ENCODE assay signal across 1 cellular context in the genomic region with DNA sequence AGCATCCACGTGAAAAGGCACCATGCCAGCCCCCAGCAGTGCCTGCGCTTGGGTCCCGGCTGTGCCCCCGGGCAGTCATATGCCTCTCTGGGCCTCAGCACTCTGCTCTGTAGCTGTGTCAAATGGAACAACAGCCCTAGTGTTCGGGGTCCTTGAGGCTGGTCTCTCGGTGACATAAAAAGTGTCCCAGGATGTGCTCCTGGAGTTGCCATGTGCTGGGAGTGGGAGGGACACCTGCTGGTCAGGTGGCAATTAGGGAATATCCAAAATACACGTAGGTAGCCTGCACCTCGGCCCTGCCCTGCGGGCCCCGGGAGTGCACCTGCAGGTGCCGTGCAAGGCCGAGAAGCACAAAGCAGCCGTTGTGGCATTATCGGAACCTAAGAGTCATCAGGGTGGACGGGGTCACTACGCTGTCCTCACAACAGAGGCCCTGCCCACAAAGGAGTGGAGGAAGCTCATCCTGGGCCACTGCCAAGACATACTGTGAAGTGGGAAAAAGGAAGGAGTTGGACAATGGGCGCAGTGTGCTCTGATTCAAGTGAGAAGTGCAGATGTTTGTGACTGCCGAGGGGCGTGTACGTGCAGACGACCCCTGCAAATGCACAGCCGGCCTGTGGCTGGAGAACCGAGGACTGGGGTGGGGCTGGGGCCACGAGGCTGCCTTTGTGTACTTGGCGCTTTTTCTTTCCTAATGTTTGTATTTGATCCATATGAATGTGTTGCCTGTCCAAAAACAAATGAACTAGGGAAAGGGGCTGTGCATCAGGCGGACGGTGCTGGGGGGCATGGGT.
A peak's percentile ranks its signal among the peaks of the same experiment; 100 is the strongest.
TF ChIP-seq lines count a peak whose summit lies in the region.

No MANE protein-coding gene starts in this region.

TF ChIP-seq in HepG2, 621 proteins besides CTCF, POLR2A, EP300 and RAD21 (continued from another document and continues in another):
- TF ChIP-seq, protein P1, sequence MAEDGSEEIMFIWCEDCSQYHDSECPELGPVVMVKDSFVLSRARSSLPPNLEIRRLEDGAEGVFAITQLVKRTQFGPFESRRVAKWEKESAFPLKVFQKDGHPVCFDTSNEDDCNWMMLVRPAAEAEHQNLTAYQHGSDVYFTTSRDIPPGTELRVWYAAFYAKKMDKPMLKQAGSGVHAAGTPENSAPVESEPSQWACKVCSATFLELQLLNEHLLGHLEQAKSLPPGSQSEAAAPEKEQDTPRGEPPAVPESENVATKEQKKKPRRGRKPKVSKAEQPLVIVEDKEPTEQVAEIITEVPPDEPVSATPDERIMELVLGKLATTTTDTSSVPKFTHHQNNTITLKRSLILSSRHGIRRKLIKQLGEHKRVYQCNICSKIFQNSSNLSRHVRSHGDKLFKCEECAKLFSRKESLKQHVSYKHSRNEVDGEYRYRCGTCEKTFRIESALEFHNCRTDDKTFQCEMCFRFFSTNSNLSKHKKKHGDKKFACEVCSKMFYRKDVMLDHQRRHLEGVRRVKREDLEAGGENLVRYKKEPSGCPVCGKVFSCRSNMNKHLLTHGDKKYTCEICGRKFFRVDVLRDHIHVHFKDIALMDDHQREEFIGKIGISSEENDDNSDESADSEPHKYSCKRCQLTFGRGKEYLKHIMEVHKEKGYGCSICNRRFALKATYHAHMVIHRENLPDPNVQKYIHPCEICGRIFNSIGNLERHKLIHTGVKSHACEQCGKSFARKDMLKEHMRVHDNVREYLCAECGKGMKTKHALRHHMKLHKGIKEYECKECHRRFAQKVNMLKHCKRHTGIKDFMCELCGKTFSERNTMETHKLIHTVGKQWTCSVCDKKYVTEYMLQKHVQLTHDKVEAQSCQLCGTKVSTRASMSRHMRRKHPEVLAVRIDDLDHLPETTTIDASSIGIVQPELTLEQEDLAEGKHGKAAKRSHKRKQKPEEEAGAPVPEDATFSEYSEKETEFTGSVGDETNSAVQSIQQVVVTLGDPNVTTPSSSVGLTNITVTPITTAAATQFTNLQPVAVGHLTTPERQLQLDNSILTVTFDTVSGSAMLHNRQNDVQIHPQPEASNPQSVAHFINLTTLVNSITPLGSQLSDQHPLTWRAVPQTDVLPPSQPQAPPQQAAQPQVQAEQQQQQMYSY (CRISPR knock-in tag; IDR thresholded peaks at IDR 0.05) = no peak; the same call in 1 of the 2 replicates
- TF ChIP-seq ZNF382 (CRISPR knock-in tag; IDR thresholded peaks at IDR 0.05; ENCODE audit: borderline replicate concordance) (no peak), RARA (CRISPR knock-in tag; IDR thresholded peaks at IDR 0.05) (peak; percentile 94), NFE2L1 (CRISPR knock-in tag; IDR thresholded peaks at IDR 0.05; ENCODE audit: borderline replicate concordance) (0 out of 2 replicates have a peak, but pooled peaks have one; percentile 9), ATRX (CRISPR knock-in tag; IDR thresholded peaks at IDR 0.05; ENCODE audit: borderline replicate concordance) (no peak), JUND (CRISPR knock-in tag; IDR thresholded peaks at IDR 0.05) (peak; percentile 82), ZNF3 (CRISPR knock-in tag; IDR thresholded peaks at IDR 0.05) (no peak), ZNF713 (CRISPR knock-in tag; IDR thresholded peaks at IDR 0.05) (no peak), NR2F2 (IDR thresholded peaks at IDR 0.05; ENCODE audit: borderline replicate concordance, low read depth) (peak; percentile 88; the same call in 1 of the 2 replicates), RNF2 (conservative IDR thresholded peaks at IDR 0.05; ENCODE audit: low read depth) (peak; percentile 75), DMAP1 (CRISPR knock-in tag; IDR thresholded peaks at IDR 0.05) (peak; percentile 90), ZNF326 (CRISPR knock-in tag; IDR thresholded peaks at IDR 0.05; ENCODE audit: borderline replicate concordance) (no peak), PAX8 (CRISPR knock-in tag; IDR thresholded peaks at IDR 0.05; ENCODE audit: borderline replicate concordance) (0 out of 2 replicates have a peak, but pooled peaks have one; percentile 29), BHLHE40 (IDR thresholded peaks at IDR 0.05; ENCODE audit: low read length) (peak; percentile 60; the same call in 1 of the 2 replicates), ARNT2 (CRISPR knock-in tag; IDR thresholded peaks at IDR 0.05; ENCODE audit: low read depth) (peak; percentile 62; the same call in 1 of the 2 replicates), YEATS4 (CRISPR knock-in tag; IDR thresholded peaks at IDR 0.05; ENCODE audit: borderline replicate concordance) (peak; percentile 61; the same call in 1 of the 2 replicates), KAT2B (IDR thresholded peaks at IDR 0.05; ENCODE audit: borderline replicate concordance, low read depth, low read length) (no peak), ZNF614 (CRISPR knock-in tag; IDR thresholded peaks at IDR 0.05; ENCODE audit: borderline replicate concordance) (peak; percentile 79), HDAC6 (IDR thresholded peaks at IDR 0.05; ENCODE audit: low read depth, low read length) (no peak), CBX5 (CRISPR knock-in tag; IDR thresholded peaks at IDR 0.05; ENCODE audit: borderline replicate concordance) (peak; percentile 75; the same call in 1 of the 2 replicates), NCOR1 (IDR thresholded peaks at IDR 0.05; ENCODE audit: borderline replicate concordance, low read length) (peak; percentile 85; the same call in 1 of the 2 replicates), HCFC1 (IDR thresholded peaks at IDR 0.05; ENCODE audit: low read depth, low read length) (no peak), ZNF292 (CRISPR knock-in tag; IDR thresholded peaks at IDR 0.05; ENCODE audit: borderline replicate concordance, low read depth) (no peak), SRSF9 (IDR thresholded peaks at IDR 0.05; ENCODE audit: borderline replicate concordance, insufficient read depth, low read depth, low read length, poor library complexity, severe bottlenecking) (no peak), NKX3-1 (CRISPR knock-in tag; IDR thresholded peaks at IDR 0.05) (peak; percentile 65; the same call in 1 of the 2 replicates)
- TF ChIP-seq, protein P2, sequence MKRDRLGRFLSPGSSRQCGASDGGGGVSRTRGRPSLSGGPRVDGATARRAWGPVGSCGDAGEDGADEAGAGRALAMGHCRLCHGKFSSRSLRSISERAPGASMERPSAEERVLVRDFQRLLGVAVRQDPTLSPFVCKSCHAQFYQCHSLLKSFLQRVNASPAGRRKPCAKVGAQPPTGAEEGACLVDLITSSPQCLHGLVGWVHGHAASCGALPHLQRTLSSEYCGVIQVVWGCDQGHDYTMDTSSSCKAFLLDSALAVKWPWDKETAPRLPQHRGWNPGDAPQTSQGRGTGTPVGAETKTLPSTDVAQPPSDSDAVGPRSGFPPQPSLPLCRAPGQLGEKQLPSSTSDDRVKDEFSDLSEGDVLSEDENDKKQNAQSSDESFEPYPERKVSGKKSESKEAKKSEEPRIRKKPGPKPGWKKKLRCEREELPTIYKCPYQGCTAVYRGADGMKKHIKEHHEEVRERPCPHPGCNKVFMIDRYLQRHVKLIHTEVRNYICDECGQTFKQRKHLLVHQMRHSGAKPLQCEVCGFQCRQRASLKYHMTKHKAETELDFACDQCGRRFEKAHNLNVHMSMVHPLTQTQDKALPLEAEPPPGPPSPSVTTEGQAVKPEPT (CRISPR knock-in tag; IDR thresholded peaks at IDR 0.05; ENCODE audit: low read depth) = peak; percentile 94; the same call in 1 of the 2 replicates
- TF ChIP-seq, protein P3, sequence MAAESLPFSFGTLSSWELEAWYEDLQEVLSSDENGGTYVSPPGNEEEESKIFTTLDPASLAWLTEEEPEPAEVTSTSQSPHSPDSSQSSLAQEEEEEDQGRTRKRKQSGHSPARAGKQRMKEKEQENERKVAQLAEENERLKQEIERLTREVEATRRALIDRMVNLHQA (CRISPR knock-in tag; IDR thresholded peaks at IDR 0.05) = no peak
- TF ChIP-seq, protein P4, sequence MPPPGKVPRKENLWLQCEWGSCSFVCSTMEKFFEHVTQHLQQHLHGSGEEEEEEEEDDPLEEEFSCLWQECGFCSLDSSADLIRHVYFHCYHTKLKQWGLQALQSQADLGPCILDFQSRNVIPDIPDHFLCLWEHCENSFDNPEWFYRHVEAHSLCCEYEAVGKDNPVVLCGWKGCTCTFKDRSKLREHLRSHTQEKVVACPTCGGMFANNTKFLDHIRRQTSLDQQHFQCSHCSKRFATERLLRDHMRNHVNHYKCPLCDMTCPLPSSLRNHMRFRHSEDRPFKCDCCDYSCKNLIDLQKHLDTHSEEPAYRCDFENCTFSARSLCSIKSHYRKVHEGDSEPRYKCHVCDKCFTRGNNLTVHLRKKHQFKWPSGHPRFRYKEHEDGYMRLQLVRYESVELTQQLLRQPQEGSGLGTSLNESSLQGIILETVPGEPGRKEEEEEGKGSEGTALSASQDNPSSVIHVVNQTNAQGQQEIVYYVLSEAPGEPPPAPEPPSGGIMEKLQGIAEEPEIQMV (CRISPR knock-in tag; IDR thresholded peaks at IDR 0.05; ENCODE audit: low read depth) = 0 out of 2 replicates have a peak, but pooled peaks have one; percentile 22
- TF ChIP-seq, protein P5, sequence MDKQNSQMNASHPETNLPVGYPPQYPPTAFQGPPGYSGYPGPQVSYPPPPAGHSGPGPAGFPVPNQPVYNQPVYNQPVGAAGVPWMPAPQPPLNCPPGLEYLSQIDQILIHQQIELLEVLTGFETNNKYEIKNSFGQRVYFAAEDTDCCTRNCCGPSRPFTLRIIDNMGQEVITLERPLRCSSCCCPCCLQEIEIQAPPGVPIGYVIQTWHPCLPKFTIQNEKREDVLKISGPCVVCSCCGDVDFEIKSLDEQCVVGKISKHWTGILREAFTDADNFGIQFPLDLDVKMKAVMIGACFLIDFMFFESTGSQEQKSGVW (CRISPR knock-in tag; IDR thresholded peaks at IDR 0.05; ENCODE audit: borderline replicate concordance) = no peak
- TF ChIP-seq, protein P6, sequence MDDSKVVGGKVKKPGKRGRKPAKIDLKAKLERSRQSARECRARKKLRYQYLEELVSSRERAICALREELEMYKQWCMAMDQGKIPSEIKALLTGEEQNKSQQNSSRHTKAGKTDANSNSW (CRISPR knock-in tag; IDR thresholded peaks at IDR 0.05; ENCODE audit: borderline replicate concordance) = no peak; the same call in 1 of the 2 replicates
- TF ChIP-seq, protein P7, sequence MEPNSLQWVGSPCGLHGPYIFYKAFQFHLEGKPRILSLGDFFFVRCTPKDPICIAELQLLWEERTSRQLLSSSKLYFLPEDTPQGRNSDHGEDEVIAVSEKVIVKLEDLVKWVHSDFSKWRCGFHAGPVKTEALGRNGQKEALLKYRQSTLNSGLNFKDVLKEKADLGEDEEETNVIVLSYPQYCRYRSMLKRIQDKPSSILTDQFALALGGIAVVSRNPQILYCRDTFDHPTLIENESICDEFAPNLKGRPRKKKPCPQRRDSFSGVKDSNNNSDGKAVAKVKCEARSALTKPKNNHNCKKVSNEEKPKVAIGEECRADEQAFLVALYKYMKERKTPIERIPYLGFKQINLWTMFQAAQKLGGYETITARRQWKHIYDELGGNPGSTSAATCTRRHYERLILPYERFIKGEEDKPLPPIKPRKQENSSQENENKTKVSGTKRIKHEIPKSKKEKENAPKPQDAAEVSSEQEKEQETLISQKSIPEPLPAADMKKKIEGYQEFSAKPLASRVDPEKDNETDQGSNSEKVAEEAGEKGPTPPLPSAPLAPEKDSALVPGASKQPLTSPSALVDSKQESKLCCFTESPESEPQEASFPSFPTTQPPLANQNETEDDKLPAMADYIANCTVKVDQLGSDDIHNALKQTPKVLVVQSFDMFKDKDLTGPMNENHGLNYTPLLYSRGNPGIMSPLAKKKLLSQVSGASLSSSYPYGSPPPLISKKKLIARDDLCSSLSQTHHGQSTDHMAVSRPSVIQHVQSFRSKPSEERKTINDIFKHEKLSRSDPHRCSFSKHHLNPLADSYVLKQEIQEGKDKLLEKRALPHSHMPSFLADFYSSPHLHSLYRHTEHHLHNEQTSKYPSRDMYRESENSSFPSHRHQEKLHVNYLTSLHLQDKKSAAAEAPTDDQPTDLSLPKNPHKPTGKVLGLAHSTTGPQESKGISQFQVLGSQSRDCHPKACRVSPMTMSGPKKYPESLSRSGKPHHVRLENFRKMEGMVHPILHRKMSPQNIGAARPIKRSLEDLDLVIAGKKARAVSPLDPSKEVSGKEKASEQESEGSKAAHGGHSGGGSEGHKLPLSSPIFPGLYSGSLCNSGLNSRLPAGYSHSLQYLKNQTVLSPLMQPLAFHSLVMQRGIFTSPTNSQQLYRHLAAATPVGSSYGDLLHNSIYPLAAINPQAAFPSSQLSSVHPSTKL (CRISPR knock-in tag; IDR thresholded peaks at IDR 0.05) = peak; percentile 97
- TF ChIP-seq, protein P8, sequence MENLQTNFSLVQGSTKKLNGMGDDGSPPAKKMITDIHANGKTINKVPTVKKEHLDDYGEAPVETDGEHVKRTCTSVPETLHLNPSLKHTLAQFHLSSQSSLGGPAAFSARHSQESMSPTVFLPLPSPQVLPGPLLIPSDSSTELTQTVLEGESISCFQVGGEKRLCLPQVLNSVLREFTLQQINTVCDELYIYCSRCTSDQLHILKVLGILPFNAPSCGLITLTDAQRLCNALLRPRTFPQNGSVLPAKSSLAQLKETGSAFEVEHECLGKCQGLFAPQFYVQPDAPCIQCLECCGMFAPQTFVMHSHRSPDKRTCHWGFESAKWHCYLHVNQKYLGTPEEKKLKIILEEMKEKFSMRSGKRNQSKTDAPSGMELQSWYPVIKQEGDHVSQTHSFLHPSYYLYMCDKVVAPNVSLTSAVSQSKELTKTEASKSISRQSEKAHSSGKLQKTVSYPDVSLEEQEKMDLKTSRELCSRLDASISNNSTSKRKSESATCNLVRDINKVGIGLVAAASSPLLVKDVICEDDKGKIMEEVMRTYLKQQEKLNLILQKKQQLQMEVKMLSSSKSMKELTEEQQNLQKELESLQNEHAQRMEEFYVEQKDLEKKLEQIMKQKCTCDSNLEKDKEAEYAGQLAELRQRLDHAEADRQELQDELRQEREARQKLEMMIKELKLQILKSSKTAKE (CRISPR knock-in tag; IDR thresholded peaks at IDR 0.05; ENCODE audit: borderline replicate concordance) = peak; percentile 92
- TF ChIP-seq, protein P9, sequence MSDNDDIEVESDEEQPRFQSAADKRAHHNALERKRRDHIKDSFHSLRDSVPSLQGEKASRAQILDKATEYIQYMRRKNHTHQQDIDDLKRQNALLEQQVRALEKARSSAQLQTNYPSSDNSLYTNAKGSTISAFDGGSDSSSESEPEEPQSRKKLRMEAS (IDR thresholded peaks at IDR 0.05) = peak; percentile 97
- TF ChIP-seq, protein P10, sequence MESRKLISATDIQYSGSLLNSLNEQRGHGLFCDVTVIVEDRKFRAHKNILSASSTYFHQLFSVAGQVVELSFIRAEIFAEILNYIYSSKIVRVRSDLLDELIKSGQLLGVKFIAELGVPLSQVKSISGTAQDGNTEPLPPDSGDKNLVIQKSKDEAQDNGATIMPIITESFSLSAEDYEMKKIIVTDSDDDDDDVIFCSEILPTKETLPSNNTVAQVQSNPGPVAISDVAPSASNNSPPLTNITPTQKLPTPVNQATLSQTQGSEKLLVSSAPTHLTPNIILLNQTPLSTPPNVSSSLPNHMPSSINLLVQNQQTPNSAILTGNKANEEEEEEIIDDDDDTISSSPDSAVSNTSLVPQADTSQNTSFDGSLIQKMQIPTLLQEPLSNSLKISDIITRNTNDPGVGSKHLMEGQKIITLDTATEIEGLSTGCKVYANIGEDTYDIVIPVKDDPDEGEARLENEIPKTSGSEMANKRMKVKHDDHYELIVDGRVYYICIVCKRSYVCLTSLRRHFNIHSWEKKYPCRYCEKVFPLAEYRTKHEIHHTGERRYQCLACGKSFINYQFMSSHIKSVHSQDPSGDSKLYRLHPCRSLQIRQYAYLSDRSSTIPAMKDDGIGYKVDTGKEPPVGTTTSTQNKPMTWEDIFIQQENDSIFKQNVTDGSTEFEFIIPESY (CRISPR knock-in tag; IDR thresholded peaks at IDR 0.05) = peak; percentile 94
